In the genomic region with DNA sequence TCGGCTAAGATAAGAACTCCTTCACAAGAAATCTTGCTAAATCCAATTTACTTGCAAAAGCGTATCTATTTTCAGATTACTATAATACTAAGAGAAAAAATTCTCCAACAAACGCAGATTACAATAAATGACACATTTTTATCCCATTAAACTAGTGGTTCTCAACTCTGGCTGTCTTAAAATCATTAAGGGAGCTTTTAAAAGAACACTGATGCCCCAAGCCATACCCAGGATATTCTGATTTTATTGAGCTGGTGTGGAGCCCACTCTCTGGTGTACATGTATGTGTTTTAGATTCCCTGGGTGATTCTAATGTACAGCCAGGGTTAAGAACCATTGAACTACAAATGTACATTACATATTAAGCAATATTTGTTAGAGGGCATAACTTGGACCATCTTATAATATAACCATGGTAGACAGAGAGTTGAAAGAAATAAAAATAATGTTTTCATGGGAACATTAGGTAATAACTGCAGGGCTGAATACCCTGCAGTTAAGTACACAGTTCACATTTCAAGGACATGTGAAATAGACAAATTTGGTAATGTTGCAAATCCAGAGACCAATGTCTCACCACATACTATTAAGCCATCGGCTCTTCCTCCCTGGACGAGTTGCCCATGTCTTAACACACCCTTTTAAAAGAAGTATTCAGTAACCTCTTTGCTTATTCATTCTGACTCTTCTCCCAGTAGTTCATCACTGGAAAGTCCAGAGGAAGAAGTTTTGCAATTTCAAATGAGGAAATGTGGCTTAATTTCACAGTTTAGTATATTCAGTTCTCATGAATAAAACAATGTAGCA, we compare ENCODE assay signal across 1 cellular context.
TF ChIP-seq lines count a peak whose summit lies in the region.

No MANE protein-coding gene starts in this region.

TF ChIP-seq in HepG2, 621 proteins besides CTCF, POLR2A, EP300 and RAD21 (continued from another document and continues in another):
- TF ChIP-seq THAP9 (CRISPR knock-in tag; IDR thresholded peaks at IDR 0.05; ENCODE audit: borderline replicate concordance): no peak
- peak; percentile 86 for TF ChIP-seq NCOA2 (CRISPR knock-in tag; IDR thresholded peaks at IDR 0.05)
- TF ChIP-seq ZNF224 (CRISPR knock-in tag; IDR thresholded peaks at IDR 0.05): no peak
- TF ChIP-seq, protein P1, sequence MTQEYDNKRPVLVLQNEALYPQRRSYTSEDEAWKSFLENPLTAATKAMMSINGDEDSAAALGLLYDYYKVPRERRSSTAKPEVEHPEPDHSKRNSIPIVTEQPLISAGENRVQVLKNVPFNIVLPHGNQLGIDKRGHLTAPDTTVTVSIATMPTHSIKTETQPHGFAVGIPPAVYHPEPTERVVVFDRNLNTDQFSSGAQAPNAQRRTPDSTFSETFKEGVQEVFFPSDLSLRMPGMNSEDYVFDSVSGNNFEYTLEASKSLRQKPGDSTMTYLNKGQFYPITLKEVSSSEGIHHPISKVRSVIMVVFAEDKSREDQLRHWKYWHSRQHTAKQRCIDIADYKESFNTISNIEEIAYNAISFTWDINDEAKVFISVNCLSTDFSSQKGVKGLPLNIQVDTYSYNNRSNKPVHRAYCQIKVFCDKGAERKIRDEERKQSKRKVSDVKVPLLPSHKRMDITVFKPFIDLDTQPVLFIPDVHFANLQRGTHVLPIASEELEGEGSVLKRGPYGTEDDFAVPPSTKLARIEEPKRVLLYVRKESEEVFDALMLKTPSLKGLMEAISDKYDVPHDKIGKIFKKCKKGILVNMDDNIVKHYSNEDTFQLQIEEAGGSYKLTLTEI (CRISPR knock-in tag; conservative IDR thresholded peaks at IDR 0.05): no peak
- TF ChIP-seq DMAP1 (CRISPR knock-in tag; IDR thresholded peaks at IDR 0.05): no peak
- no peak for TF ChIP-seq ZNF75D (CRISPR knock-in tag; IDR thresholded peaks at IDR 0.05; ENCODE audit: borderline replicate concordance)
- no peak for TF ChIP-seq POLR2AphosphoS2 (IDR thresholded peaks at IDR 0.05; ENCODE audit: low read depth, low read length)
- TF ChIP-seq YEATS4 (CRISPR knock-in tag; IDR thresholded peaks at IDR 0.05; ENCODE audit: borderline replicate concordance): no peak
- TF ChIP-seq SPEN (CRISPR knock-in tag; IDR thresholded peaks at IDR 0.05; ENCODE audit: low read depth): no peak
- no peak for TF ChIP-seq TBL1XR1 (IDR thresholded peaks at IDR 0.05; ENCODE audit: borderline replicate concordance, low read length, partially characterized antibody)
- TF ChIP-seq SAFB2 (CRISPR knock-in tag; IDR thresholded peaks at IDR 0.05; ENCODE audit: borderline replicate concordance, low read depth): no peak
- no peak for TF ChIP-seq RBM39 (IDR thresholded peaks at IDR 0.05; ENCODE audit: low read depth, low read length, poor library complexity, severe bottlenecking)
- TF ChIP-seq, protein P2, sequence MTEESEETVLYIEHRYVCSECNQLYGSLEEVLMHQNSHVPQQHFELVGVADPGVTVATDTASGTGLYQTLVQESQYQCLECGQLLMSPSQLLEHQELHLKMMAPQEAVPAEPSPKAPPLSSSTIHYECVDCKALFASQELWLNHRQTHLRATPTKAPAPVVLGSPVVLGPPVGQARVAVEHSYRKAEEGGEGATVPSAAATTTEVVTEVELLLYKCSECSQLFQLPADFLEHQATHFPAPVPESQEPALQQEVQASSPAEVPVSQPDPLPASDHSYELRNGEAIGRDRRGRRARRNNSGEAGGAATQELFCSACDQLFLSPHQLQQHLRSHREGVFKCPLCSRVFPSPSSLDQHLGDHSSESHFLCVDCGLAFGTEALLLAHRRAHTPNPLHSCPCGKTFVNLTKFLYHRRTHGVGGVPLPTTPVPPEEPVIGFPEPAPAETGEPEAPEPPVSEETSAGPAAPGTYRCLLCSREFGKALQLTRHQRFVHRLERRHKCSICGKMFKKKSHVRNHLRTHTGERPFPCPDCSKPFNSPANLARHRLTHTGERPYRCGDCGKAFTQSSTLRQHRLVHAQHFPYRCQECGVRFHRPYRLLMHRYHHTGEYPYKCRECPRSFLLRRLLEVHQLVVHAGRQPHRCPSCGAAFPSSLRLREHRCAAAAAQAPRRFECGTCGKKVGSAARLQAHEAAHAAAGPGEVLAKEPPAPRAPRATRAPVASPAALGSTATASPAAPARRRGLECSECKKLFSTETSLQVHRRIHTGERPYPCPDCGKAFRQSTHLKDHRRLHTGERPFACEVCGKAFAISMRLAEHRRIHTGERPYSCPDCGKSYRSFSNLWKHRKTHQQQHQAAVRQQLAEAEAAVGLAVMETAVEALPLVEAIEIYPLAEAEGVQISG (CRISPR knock-in tag; IDR thresholded peaks at IDR 0.05): no peak
- no peak for TF ChIP-seq BATF2 (CRISPR knock-in tag; IDR thresholded peaks at IDR 0.05)
- TF ChIP-seq, protein P3, sequence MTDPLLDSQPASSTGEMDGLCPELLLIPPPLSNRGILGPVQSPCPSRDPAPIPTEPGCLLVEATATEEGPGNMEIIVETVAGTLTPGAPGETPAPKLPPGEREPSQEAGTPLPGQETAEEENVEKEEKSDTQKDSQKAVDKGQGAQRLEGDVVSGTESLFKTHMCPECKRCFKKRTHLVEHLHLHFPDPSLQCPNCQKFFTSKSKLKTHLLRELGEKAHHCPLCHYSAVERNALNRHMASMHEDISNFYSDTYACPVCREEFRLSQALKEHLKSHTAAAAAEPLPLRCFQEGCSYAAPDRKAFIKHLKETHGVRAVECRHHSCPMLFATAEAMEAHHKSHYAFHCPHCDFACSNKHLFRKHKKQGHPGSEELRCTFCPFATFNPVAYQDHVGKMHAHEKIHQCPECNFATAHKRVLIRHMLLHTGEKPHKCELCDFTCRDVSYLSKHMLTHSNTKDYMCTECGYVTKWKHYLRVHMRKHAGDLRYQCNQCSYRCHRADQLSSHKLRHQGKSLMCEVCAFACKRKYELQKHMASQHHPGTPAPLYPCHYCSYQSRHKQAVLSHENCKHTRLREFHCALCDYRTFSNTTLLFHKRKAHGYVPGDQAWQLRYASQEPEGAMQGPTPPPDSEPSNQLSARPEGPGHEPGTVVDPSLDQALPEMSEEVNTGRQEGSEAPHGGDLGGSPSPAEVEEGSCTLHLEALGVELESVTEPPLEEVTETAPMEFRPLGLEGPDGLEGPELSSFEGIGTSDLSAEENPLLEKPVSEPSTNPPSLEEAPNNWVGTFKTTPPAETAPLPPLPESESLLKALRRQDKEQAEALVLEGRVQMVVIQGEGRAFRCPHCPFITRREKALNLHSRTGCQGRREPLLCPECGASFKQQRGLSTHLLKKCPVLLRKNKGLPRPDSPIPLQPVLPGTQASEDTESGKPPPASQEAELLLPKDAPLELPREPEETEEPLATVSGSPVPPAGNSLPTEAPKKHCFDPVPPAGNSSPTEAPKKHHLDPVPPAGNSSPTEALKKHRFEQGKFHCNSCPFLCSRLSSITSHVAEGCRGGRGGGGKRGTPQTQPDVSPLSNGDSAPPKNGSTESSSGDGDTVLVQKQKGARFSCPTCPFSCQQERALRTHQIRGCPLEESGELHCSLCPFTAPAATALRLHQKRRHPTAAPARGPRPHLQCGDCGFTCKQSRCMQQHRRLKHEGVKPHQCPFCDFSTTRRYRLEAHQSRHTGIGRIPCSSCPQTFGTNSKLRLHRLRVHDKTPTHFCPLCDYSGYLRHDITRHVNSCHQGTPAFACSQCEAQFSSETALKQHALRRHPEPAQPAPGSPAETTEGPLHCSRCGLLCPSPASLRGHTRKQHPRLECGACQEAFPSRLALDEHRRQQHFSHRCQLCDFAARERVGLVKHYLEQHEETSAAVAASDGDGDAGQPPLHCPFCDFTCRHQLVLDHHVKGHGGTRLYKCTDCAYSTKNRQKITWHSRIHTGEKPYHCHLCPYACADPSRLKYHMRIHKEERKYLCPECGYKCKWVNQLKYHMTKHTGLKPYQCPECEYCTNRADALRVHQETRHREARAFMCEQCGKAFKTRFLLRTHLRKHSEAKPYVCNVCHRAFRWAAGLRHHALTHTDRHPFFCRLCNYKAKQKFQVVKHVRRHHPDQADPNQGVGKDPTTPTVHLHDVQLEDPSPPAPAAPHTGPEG (CRISPR knock-in tag; IDR thresholded peaks at IDR 0.05): no peak
- no peak for TF ChIP-seq ZNF275 (CRISPR knock-in tag; IDR thresholded peaks at IDR 0.05; ENCODE audit: borderline replicate concordance)
- no peak for TF ChIP-seq ZFYVE20 (CRISPR knock-in tag; IDR thresholded peaks at IDR 0.05; ENCODE audit: borderline replicate concordance, low read depth)
- TF ChIP-seq ZBTB43 (CRISPR knock-in tag; conservative IDR thresholded peaks at IDR 0.05): no peak
- no peak for TF ChIP-seq ZNF775 (CRISPR knock-in tag; IDR thresholded peaks at IDR 0.05; ENCODE audit: borderline replicate concordance)
- TF ChIP-seq, protein P4, sequence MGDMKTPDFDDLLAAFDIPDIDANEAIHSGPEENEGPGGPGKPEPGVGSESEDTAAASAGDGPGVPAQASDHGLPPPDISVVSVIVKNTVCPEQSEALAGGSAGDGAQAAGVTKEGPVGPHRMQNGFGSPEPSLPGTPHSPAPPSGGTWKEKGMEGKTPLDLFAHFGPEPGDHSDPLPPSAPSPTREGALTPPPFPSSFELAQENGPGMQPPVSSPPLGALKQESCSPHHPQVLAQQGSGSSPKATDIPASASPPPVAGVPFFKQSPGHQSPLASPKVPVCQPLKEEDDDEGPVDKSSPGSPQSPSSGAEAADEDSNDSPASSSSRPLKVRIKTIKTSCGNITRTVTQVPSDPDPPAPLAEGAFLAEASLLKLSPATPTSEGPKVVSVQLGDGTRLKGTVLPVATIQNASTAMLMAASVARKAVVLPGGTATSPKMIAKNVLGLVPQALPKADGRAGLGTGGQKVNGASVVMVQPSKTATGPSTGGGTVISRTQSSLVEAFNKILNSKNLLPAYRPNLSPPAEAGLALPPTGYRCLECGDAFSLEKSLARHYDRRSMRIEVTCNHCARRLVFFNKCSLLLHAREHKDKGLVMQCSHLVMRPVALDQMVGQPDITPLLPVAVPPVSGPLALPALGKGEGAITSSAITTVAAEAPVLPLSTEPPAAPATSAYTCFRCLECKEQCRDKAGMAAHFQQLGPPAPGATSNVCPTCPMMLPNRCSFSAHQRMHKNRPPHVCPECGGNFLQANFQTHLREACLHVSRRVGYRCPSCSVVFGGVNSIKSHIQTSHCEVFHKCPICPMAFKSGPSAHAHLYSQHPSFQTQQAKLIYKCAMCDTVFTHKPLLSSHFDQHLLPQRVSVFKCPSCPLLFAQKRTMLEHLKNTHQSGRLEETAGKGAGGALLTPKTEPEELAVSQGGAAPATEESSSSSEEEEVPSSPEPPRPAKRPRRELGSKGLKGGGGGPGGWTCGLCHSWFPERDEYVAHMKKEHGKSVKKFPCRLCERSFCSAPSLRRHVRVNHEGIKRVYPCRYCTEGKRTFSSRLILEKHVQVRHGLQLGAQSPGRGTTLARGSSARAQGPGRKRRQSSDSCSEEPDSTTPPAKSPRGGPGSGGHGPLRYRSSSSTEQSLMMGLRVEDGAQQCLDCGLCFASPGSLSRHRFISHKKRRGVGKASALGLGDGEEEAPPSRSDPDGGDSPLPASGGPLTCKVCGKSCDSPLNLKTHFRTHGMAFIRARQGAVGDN (CRISPR knock-in tag; IDR thresholded peaks at IDR 0.05): no peak
- no peak for TF ChIP-seq HMGA1 (CRISPR knock-in tag; conservative IDR thresholded peaks at IDR 0.05)
- TF ChIP-seq YY1 (IDR thresholded peaks at IDR 0.05; ENCODE audit: insufficient read depth, insufficient replicate concordance, low read depth, low read length): no peak
- TF ChIP-seq ZNF510 (CRISPR knock-in tag; IDR thresholded peaks at IDR 0.05; ENCODE audit: low read depth): no peak
- no peak for TF ChIP-seq TAF1 (CRISPR knock-in tag; IDR thresholded peaks at IDR 0.05)
